2 cellular contexts compared by ENCODE assay signal in genomic region chr9:34025062-34025461, GRCh38.
TF ChIP-seq lines count a peak whose summit lies in the region.

No MANE protein-coding gene starts in this region.

TF ChIP-seq in IMR-90, 13 proteins besides CTCF, POLR2A, EP300 and RAD21:
- TF ChIP-seq MAZ (IDR thresholded peaks at IDR 0.05; ENCODE audit: borderline replicate concordance, low read depth, low read length) (no peak), RCOR1 (IDR thresholded peaks at IDR 0.05; ENCODE audit: insufficient replicate concordance, low read length) (no peak), FOS (IDR thresholded peaks at IDR 0.05; ENCODE audit: low read depth, low read length) (no peak), CEBPB (IDR thresholded peaks at IDR 0.05; ENCODE audit: low read depth, low read length) (no peak), ELK1 (IDR thresholded peaks at IDR 0.05; ENCODE audit: borderline replicate concordance, low read depth, low read length) (no peak), SMC3 (IDR thresholded peaks at IDR 0.05; ENCODE audit: low read depth, low read length) (no peak), MAFK (IDR thresholded peaks at IDR 0.05; ENCODE audit: low read depth, low read length) (no peak), CHD1 (IDR thresholded peaks at IDR 0.05; ENCODE audit: low read depth, low read length) (no peak), RFX5 (IDR thresholded peaks at IDR 0.05; ENCODE audit: low read depth, low read length) (no peak), MXI1 (IDR thresholded peaks at IDR 0.05; ENCODE audit: borderline replicate concordance, low read depth, low read length) (no peak), NFE2L2 (IDR thresholded peaks at IDR 0.05; ENCODE audit: low read depth, low read length) (no peak), USF2 (IDR thresholded peaks at IDR 0.05; ENCODE audit: low read depth, low read length) (no peak), BHLHE40 (IDR thresholded peaks at IDR 0.05; ENCODE audit: low read depth, low read length) (no peak)

TF ChIP-seq in K562, 482 proteins besides CTCF, POLR2A, EP300 and RAD21:
- TF ChIP-seq NFE2L1 (tag; IDR thresholded peaks at IDR 0.05; ENCODE audit: borderline replicate concordance, low read depth), result no peak
- no peak for TF ChIP-seq ILK (tag; IDR thresholded peaks at IDR 0.05; ENCODE audit: borderline replicate concordance, low read depth)
- no peak for TF ChIP-seq ZNF253 (CRISPR knock-in tag; conservative IDR thresholded peaks at IDR 0.05)
- TF ChIP-seq SMAD2 (IDR thresholded peaks at IDR 0.05; ENCODE audit: low read depth, low read length), result no peak
- TF ChIP-seq IRF2 (CRISPR knock-in tag; IDR thresholded peaks at IDR 0.05), result no peak
- no peak for TF ChIP-seq NONO (IDR thresholded peaks at IDR 0.05; ENCODE audit: low read depth in 2 of 2, low read length in 1 of 2)
- no peak for TF ChIP-seq EGR1 (conservative IDR thresholded peaks at IDR 0.05)
- TF ChIP-seq PHF8 (IDR thresholded peaks at IDR 0.05; ENCODE audit: borderline replicate concordance, low read length), result no peak
- TF ChIP-seq NCOR1 (IDR thresholded peaks at IDR 0.05), result no peak
- TF ChIP-seq POLR2H (tag; IDR thresholded peaks at IDR 0.05; ENCODE audit: low read depth), result no peak
